Comparison of ENCODE assay signal across 9 cellular contexts in the genomic region with DNA sequence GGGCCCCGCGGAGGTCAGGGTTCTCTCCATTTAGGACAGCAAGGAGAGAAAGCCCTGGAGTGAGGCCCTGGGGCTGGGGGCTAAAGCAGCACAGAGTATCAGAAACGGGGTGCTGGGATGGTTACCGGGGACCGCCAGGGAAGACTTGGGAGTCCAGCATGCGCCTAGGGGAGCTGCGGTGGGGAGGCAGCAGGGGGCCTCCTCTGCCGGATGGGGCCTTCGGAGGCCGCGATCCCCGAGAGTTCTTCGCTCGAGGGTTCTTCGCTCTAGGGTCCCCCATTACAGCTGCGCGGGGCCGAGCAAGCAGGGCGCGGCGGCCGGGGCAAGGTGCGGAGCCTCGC. TPM values are rescaled to one million over a fixed set of nuclear protein-coding genes. Genes with fewer than 3 reads are reported as not detected.
A peak's percentile ranks its signal among the peaks of the same experiment; 100 is the strongest.
DNase-seq lines count a peak whose midpoint lies in the region; ATAC-seq and TF ChIP-seq lines count a peak whose summit lies in the region.
"Had no signal": no experiment of that assay in that cellular context is flagged by ENCODE, and none has a peak within 500 bp of the region (broad histone marks: within the 10 kb centered on the region; RNA-seq: fewer than 3 reads in every experiment).

No MANE protein-coding gene starts in this region.

- H3K56ac ChIP-seq in H9 (ENCODE audit: insufficient read length, low read depth, low read length), result no peak overlapping the region

- peak overlapping the region; percentile 48 to 71 for H3K4me3 Mint-ChIP-seq in H9

- no peaks in the 10 kb centered on the region for H3K9me3 ChIP-seq in H9 (ENCODE audit: control insufficient read depth, low read depth, low read length)
- H3K9me3 ChIP-seq in WERI-Rb-1 (ENCODE audit: severe bottlenecking), result no peaks in the 10 kb centered on the region
- H3K9me3 ChIP-seq in gastroesophageal sphincter, result no peaks in the 10 kb centered on the region
- H3K9me3 ChIP-seq in skeletal muscle satellite cell (replicated peaks; ENCODE audit: low read length), result no peaks in the 10 kb centered on the region

- H3K27me3 Mint-ChIP-seq in H9 (ENCODE audit: low read depth), result peaks cover 59% of the 10 kb centered on the region

- H3K23ac ChIP-seq in H9 (ENCODE audit: insufficient read length, low read depth, low read length), result no peak overlapping the region

- H3K4me1 ChIP-seq in H9 (ENCODE audit: insufficient read depth, low read length) (no peaks in the 10 kb centered on the region), gastroesophageal sphincter (peaks cover 0 to 18% (median 10%) of the 10 kb centered on the region in 3 donors), skeletal muscle satellite cell (ENCODE audit: control insufficient read depth, insufficient read depth, low read length) (peaks cover 16% of the 10 kb centered on the region)

- H3K18ac ChIP-seq in H9 (ENCODE audit: insufficient read length, low read depth, low read length), result no peak overlapping the region

- DNase-seq in H9 (no peak), WERI-Rb-1 (no peak), NCI-H510A (lab: John Stamatoyannopoulos, UW) (no peak), NCI-H128 (lab: John Stamatoyannopoulos, UW; ENCODE audit: unreplicated experiment) (no peak)
- DNase-seq: NCI-H446 treated with DMSO at 0.1 percent for 48 hours had no signal

- ATAC-seq in gastroesophageal sphincter (no peak), GM18861 (IDR thresholded peaks at IDR 0.05; ENCODE audit: unreplicated experiment) (no peak)

- H3K23me2 ChIP-seq in H9 (ENCODE audit: insufficient read length, low read depth, low read length, poor library complexity, severe bottlenecking), result peaks cover 8% of the 10 kb centered on the region

- H3K4ac ChIP-seq in H9 (ENCODE audit: low read depth, low read length), result no peak overlapping the region

- no CpG with 5 or more reads among the region's 24 CpGs for WGBS in H9 (ENCODE audit: extremely low coverage, insufficient read length, low lambda C conversion rate)
- no CpG with 5 or more reads among the region's 24 CpGs for WGBS in gastroesophageal sphincter (ENCODE audit: low coverage in 1 of 2), 2 donors

- H3K36me3 Mint-ChIP-seq in H9 (ENCODE audit: insufficient read depth in 1 of 3, low read depth in 3 of 3), result no peaks in the 10 kb centered on the region

- no peak overlapping the region for H2BK15ac ChIP-seq in H9 (ENCODE audit: low read depth, low read length)

- TF ChIP-seq POLR2A in gastroesophageal sphincter (IDR thresholded peaks at IDR 0.05), result no peak

- no peak overlapping the region for H4K8ac ChIP-seq in H9 (replicated peaks; ENCODE audit: insufficient read length, low read depth, low read length)

- H3K79me2 ChIP-seq in H9 (ENCODE audit: insufficient read depth, low read length), result no peaks in the 10 kb centered on the region; the same call in 1 of the 2 replicates

- no peak overlapping the region for H4K91ac ChIP-seq in H9 (ENCODE audit: insufficient read length, low read depth, low read length)

- H3K14ac ChIP-seq in H9 (ENCODE audit: insufficient read depth, low read length), result no peak overlapping the region

- no peaks in the 10 kb centered on the region for H4K20me1 ChIP-seq in H9 (ENCODE audit: control insufficient read depth, insufficient read depth, insufficient read length)

- no peak for TF ChIP-seq CTCF in H9 (conservative IDR thresholded peaks at IDR 0.05)
- TF ChIP-seq CTCF in WERI-Rb-1 (IDR thresholded peaks at IDR 0.05; ENCODE audit: low read depth, low read length), result no peak
- no peak for TF ChIP-seq CTCF in gastroesophageal sphincter (IDR thresholded peaks at IDR 0.05)

- H2AFZ ChIP-seq in H9 (ENCODE audit: low read length), result no peak overlapping the region

- no peaks in the 10 kb centered on the region for H3K79me1 ChIP-seq in H9 (ENCODE audit: insufficient read depth, low read depth, low read length, poor library complexity, severe bottlenecking)

- H4K5ac ChIP-seq in H9 (ENCODE audit: insufficient read length, low read depth, low read length), result no peak overlapping the region

- no peak overlapping the region for H2BK120ac ChIP-seq in H9 (ENCODE audit: low read depth, low read length, poor library complexity, severe bottlenecking)

- no peak overlapping the region for H3K27ac Mint-ChIP-seq in H9

- H3K4me2 ChIP-seq in H9 (ENCODE audit: insufficient read depth, insufficient read length, low read length) (peak overlapping the region; percentile 60), skeletal muscle satellite cell (ENCODE audit: low read length) (peak overlapping the region; percentile 93)

- no peak for TF ChIP-seq EP300 in gastroesophageal sphincter (IDR thresholded peaks at IDR 0.05)

- H2BK5ac ChIP-seq in H9 (ENCODE audit: insufficient read length, low read length), result no peak overlapping the region

- H3K9ac ChIP-seq in H9 (ENCODE audit: extremely low read depth, insufficient read length, low read length) (no peak overlapping the region), skeletal muscle satellite cell (ENCODE audit: low read depth, low read length) (peak overlapping the region; percentile 77)

- no peak overlapping the region for H3T11ph ChIP-seq in H9 (ENCODE audit: low read length)

- peak overlapping the region; percentile 75 for H3K4me3 ChIP-seq in WERI-Rb-1 (ENCODE audit: low read depth, low read length)
- H3K4me3 ChIP-seq in gastroesophageal sphincter, result peak overlapping the region; percentile 21 to 56
- peak overlapping the region; percentile 80 for H3K4me3 ChIP-seq in skeletal muscle satellite cell (ENCODE audit: low read length)

- peaks cover 6% of the 10 kb centered on the region; the same call in 1 of the 2 replicates for H3K27me3 ChIP-seq in H9 (ENCODE audit: insufficient read depth, low read length)
- H3K27me3 ChIP-seq in WERI-Rb-1 (ENCODE audit: insufficient read depth, low read depth, severe bottlenecking), result no peaks in the 10 kb centered on the region
- H3K27me3 ChIP-seq in gastroesophageal sphincter, result peaks cover 35% of the 10 kb centered on the region
- H3K27me3 ChIP-seq in skeletal muscle satellite cell (ENCODE audit: control insufficient read depth, insufficient read depth, low read length), result no peaks in the 10 kb centered on the region

- H2AK5ac ChIP-seq in H9 (ENCODE audit: insufficient read length, low read length), result no peak overlapping the region

- peaks cover 13 to 31% of the 10 kb centered on the region in 2 experiments for H3K4me1 Mint-ChIP-seq in H9

- no peak overlapping the region for H2BK20ac ChIP-seq in H9 (ENCODE audit: low read depth, low read length, poor library complexity, severe bottlenecking)

- no peak overlapping the region for H2BK12ac ChIP-seq in H9 (ENCODE audit: insufficient read length, low read depth, low read length)

- H3K27ac ChIP-seq in H9 (ENCODE audit: insufficient read length, low read depth, low read length) (no peak overlapping the region), WERI-Rb-1 (peak overlapping the region; percentile 82), gastroesophageal sphincter (no peak overlapping the region)

- H3K9me3 Mint-ChIP-seq in H9, result no peaks in the 10 kb centered on the region; a peak in 2 of 5 replicates

- H3K36me3 ChIP-seq in WERI-Rb-1 (no peaks in the 10 kb centered on the region), gastroesophageal sphincter (no peaks in the 10 kb centered on the region), skeletal muscle satellite cell (ENCODE audit: insufficient read depth, low read length) (no peaks in the 10 kb centered on the region)

RNA-seq across cellular contexts. Expression of a gene that starts 0.5 kb away (rescaled TPM):
- total RNA-seq in H9 (2021) (12.2 and 14.3 TPM in 2 replicates), gastroesophageal sphincter (10 to 100 TPM in 1 of 4 donors, 1 to 10 TPM in 3; 3.1 to 14.9 (median 4.2) TPM)
- 3.5 and 6.3 TPM in 2 replicates for total RNA-seq in skeletal muscle satellite cell (2012; rRNA removed)

RNA-seq across cellular contexts. Expression of a gene that starts 36.8 kb away (rescaled TPM):
- total RNA-seq in H9 (2021) (not detected in 2 replicates), gastroesophageal sphincter (not detected)
- not detected in 2 replicates for total RNA-seq in skeletal muscle satellite cell (2012; rRNA removed)
- total RNA-seq: glomerular endothelial cell had no signal
